ENCODE assay signal across 8 cellular contexts in genomic region chr19:3095375-3096191, GRCh38.
DNase-seq lines count a peak whose midpoint lies in the region; ATAC-seq and TF ChIP-seq lines count a peak whose summit lies in the region.

No MANE protein-coding gene starts in this region.

- no peak for ATAC-seq in GM18909 (IDR thresholded peaks at IDR 0.05; ENCODE audit: poor library complexity, unreplicated experiment)

- TF ChIP-seq CTCF in C4-2B (conservative IDR thresholded peaks at IDR 0.05): no peak

- H3K9me3 ChIP-seq in iPS-18c (ENCODE audit: control insufficient read depth, insufficient read depth, low read length): no peaks in the 10 kb centered on the region

- peak overlapping the region; percentile 74 for H3K4me3 ChIP-seq in iPS-18c (ENCODE audit: insufficient read depth, low read depth, low read length)

- peak; percentile 18 for DNase-seq in NCI-H69 (lab: John Stamatoyannopoulos, UW)
- peak in 3 of 4 experiments; percentile 16 to 72 (median 47) for DNase-seq in activated naive CD4-positive, alpha-beta T cell (lab: John Stamatoyannopoulos, UW)
- peak; percentile 21 to 34 for DNase-seq in stimulated activated CD4-positive, alpha-beta T cell treated with anti-CD3 and anti-CD28 coated beads, Interleukin-2, amount 100 ng/mL, for 48 hours
- no peak for DNase-seq in LoVo (ENCODE audit: low spot score)
- DNase-seq in anterior cingulate cortex (lab: John Stamatoyannopoulos, UW): no peak

- peak overlapping the region; percentile 85 for H3K27ac ChIP-seq in C4-2B

Comparison
In these comparisons a context has a peak if more than half of its experiments do, and no peak if none do; other contexts are left out.
1. DNase-seq: peak in NCI-H69 (single experiment), activated naive CD4-positive, alpha-beta T cell (3 of 4) and stimulated activated CD4-positive, alpha-beta T cell treated with anti-CD3 and anti-CD28 coated beads, Interleukin-2, amount 100 ng/mL, for 48 hours (2 of 2); none in LoVo (single experiment) and anterior cingulate cortex (0 of 58).